In the genomic region with DNA sequence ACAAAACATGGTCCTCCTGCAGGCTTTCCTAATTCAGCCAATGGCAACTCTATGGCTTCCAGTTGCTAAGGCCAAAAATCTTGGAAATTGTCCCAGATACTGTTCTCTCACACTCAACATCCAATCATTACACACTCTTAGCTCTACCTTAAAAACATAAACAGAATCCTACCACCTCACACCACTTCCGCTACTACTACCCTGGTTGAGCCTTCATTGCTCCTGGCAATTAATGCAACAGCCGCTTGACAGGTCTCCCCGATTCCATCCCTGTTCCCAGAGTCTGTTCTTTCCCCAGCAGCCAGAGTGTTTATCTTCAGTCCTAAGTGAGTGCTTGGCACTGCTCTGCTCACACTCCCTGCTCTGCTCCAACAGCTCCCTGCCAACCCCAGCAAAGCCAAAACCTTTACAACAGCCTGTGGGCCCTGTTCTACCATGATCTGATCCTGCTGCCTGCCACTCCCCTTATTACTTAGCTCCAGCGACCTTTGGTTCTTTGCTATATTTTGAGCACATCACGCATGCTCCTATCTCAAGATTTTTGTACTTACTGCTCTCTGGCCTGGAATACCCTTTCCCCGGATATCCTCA, we compare ENCODE assay signal across 15 cellular contexts.
A peak's percentile ranks its signal among the peaks of the same experiment; 100 is the strongest.
DNase-seq lines count a peak whose midpoint lies in the region; ATAC-seq, FAIRE-seq and TF ChIP-seq lines count a peak whose summit lies in the region.
"Had no signal": no experiment of that assay in that cellular context is flagged by ENCODE, and none has a peak within 500 bp of the region (broad histone marks: within the 10 kb centered on the region; RNA-seq: fewer than 3 reads in every experiment).

No MANE protein-coding gene starts in this region.

- no peak overlapping the region for H3K4me2 ChIP-seq in keratinocyte (ENCODE audit: control insufficient read depth, extremely low read depth, insufficient read depth, low read depth, low read length)

- TF ChIP-seq CTCF in keratinocyte (optimal IDR thresholded peaks at IDR 0.05 in 1 of 3, IDR thresholded peaks at IDR 0.05 in 1 of 3, conservative IDR thresholded peaks at IDR 0.05 in 1 of 3; ENCODE audit: extremely low read depth in 1 of 3, insufficient read depth in 2 of 3, low read length in 3 of 3): no peak

- H3K9me3 ChIP-seq in duodenal mucosa (ENCODE audit: control insufficient read depth in 1 of 2, low read length in 2 of 2): no peaks in the 10 kb centered on the region
- no peaks in the 10 kb centered on the region for H3K9me3 ChIP-seq in keratinocyte (ENCODE audit: control insufficient read depth, low read depth, low read length)

- ATAC-seq in sciatic nerve: peak; percentile 92
- ATAC-seq: activated T-cell treated with anti-CD3 and anti-CD28 coated beads, Interleukin-2, amount 50 U/mL, for 4 hours; T-cell had no signal

- DNase-seq in G401 (ENCODE audit: low spot score): peak; percentile 80
- DNase-seq in keratinocyte (ENCODE audit: low read depth, low spot score): no peak
- DNase-seq in sciatic nerve (ENCODE audit: low spot score): no peak
- no peak for DNase-seq in activated CD4-positive, CD25-positive, alpha-beta regulatory T cell treated with anti-CD3 and anti-CD28 coated beads, Interleukin-2, amount 50 U/mL, for 72 hours
- no peak for DNase-seq in effector CD8-positive, alpha-beta T cell (lab: John Stamatoyannopoulos, UW)
- DNase-seq in NCI-H2171 treated with DMSO at 0.1 percent for 48 hours (lab: John Stamatoyannopoulos, UW): no peak
- no peak for DNase-seq in glomerular visceral epithelial cell (ENCODE audit: extremely low spot score)
- DNase-seq: activated CD4-positive, alpha-beta T cell treated with anti-CD3 and anti-CD28 coated beads for 1 hour; activated T-cell treated with anti-CD3 and anti-CD28 coated beads, Interleukin-2, amount 50 U/mL, for 4 hours; DMS79 treated with DMSO at 0.1 percent for 48 hours; NCI-H345; T-cell had no signal

- H3K9me1 ChIP-seq in keratinocyte (ENCODE audit: control insufficient read depth, extremely low read depth, insufficient read depth, low read length): no peaks in the 10 kb centered on the region

- intact Hi-C loops in sciatic nerve (cut with DNase I): no loop called here

- in situ Hi-C loops in G401 (cut with HindIII; ENCODE audit: low sequenced_read_pairs): no loop called here

- no peaks in the 10 kb centered on the region for H3K79me2 ChIP-seq in keratinocyte (ENCODE audit: control insufficient read depth, insufficient read depth, low read length)

- dilution Hi-C loops in keratinocyte (cut with MboI; ENCODE audit: extremely low pct_ligation_motif_present, low sequenced_read_pairs): no loop called here

- H4K20me1 ChIP-seq in keratinocyte (ENCODE audit: control insufficient read depth, extremely low read depth, insufficient read depth, low read length): no peaks in the 10 kb centered on the region

- H3K4me1 ChIP-seq in duodenal mucosa (ENCODE audit: control insufficient read depth in 1 of 2, insufficient read depth in 2 of 2, low read length in 2 of 2) (peaks cover 17 to 23% of the 10 kb centered on the region in 2 donors), keratinocyte (ENCODE audit: control insufficient read depth, extremely low read depth, insufficient read depth, low read length) (no peaks in the 10 kb centered on the region)

- no peak overlapping the region for H2AFZ ChIP-seq in keratinocyte (ENCODE audit: control insufficient read depth, low read length)

- no peaks in the 10 kb centered on the region for H3K27me3 ChIP-seq in duodenal mucosa (ENCODE audit: control insufficient read depth in 1 of 2, insufficient read depth in 2 of 2, low read length in 2 of 2)
- H3K27me3 ChIP-seq in keratinocyte (ENCODE audit: control insufficient read depth, extremely low read depth, insufficient read depth, low read length): no peaks in the 10 kb centered on the region

- peak overlapping the region; percentile 20 to 25 for H3K4me3 ChIP-seq in duodenal mucosa (ENCODE audit: low read depth in 1 of 2, low read length in 2 of 2)
- H3K4me3 ChIP-seq in keratinocyte (ENCODE audit: control insufficient read depth in 2 of 3, extremely low read depth in 1 of 3, insufficient read depth in 2 of 3, low read depth in 1 of 3, low read length in 3 of 3): no peak overlapping the region

- no peak overlapping the region for H3K27ac ChIP-seq in duodenal mucosa (ENCODE audit: low read depth, low read length)
- H3K27ac ChIP-seq in keratinocyte (ENCODE audit: control insufficient read depth, insufficient read depth, low read length): peak overlapping the region; percentile 3

- H3K9ac ChIP-seq in duodenal mucosa (ENCODE audit: low read depth in 1 of 2, low read length in 2 of 2) (no peak overlapping the region), keratinocyte (ENCODE audit: control insufficient read depth, extremely low read depth, insufficient read depth, low read length) (no peak overlapping the region)

- no peak for FAIRE-seq in keratinocyte (lab: Jason Lieb, UNC)
- FAIRE-seq: endothelial cell of umbilical vein, urothelium cell line had no signal

- peaks cover 30 to 52% of the 10 kb centered on the region in 2 donors for H3K36me3 ChIP-seq in duodenal mucosa (ENCODE audit: control insufficient read depth in 1 of 2, insufficient read depth in 2 of 2, low read length in 2 of 2)
- peaks cover 13 to 17% of the 10 kb centered on the region in 2 experiments for H3K36me3 ChIP-seq in keratinocyte (ENCODE audit: control insufficient read depth in 2 of 2, extremely low read depth in 1 of 2, insufficient read depth in 2 of 2, low read length in 2 of 2)

Comparison
In these comparisons a context has a peak if more than half of its experiments do, and no peak if none do; other contexts are left out.
1. H3K4me3 ChIP-seq: peak in duodenal mucosa (2 of 2); none in keratinocyte (0 of 3).